8 cellular contexts compared by ENCODE assay signal in the genomic region with DNA sequence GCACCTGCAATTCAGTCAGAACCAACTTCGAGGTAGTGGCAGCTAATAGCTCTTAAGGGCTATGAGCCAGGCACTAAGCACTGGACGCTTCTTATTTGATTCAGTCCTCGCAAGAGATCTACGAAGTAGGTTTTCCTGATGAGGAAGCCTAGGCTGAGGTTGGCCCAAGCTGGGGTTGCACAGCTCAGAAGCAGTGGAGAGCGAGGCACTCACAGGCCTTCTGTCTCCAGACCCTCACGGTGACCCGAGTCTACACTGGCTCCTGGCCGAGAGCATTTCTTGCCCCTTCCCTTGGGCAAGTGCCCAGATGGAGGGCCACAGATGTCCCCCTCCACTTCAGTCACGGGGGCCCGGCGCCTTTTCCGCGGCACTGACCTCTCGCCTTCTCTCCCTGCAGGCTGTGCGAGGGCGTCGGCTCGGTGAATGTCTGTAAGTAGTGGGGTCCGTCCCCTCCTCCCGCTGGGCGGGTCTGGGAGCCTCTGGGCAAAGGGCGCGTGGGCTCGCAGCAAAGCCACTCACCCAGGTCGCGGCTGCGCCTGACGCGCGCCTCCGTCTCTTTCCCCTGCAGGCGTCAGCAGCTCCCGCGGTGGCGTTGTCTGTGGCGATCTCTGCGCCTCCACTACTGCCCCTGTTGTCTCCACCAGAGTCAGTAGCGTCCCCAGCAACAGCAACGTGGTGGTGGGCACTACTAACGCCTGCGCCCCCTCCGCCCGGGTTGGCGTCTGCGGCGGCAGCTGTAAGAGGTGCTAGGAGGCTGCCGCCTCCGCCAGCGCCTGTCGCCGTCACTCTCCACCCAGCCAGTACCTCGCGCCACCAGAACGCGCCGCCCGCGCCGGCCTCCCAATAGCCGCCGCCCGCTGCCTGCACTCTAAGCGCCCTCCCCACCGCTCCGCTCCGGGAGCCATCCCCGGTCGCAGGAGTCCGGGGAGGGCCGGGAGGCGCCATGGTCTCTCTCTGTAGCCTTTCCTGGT. TPM values are rescaled to one million over a fixed set of nuclear protein-coding genes. Genes with fewer than 3 reads are reported as not detected.
DNase-seq lines count a peak whose midpoint lies in the region; ATAC-seq and TF ChIP-seq lines count a peak whose summit lies in the region.

No MANE protein-coding gene starts in this region.

- H3K36me3 ChIP-seq in esophagus muscularis mucosa (no peaks in the 10 kb centered on the region), mucosa of descending colon (ENCODE audit: low read depth) (no peaks in the 10 kb centered on the region), stomach smooth muscle (ENCODE audit: control insufficient read depth in 2 of 2, insufficient read depth in 2 of 2, low read length in 2 of 2) (no peaks in the 10 kb centered on the region)

- H3K4me3 ChIP-seq in LNCaP clone FGC (ENCODE audit: low read depth, low read length), result peak overlapping the region; percentile 23; the same call in 1 of the 2 replicates
- H3K4me3 ChIP-seq in esophagus muscularis mucosa, result peak overlapping the region; percentile 54 to 58 (median 58)
- no peak overlapping the region for H3K4me3 ChIP-seq in mucosa of descending colon
- H3K4me3 ChIP-seq in stomach smooth muscle (ENCODE audit: low read length in 2 of 2), result peak overlapping the region; percentile 61 to 76

- ATAC-seq in activated CD8-positive, alpha-beta T cell treated with anti-CD3 and anti-CD28 coated beads for 36 hours, result peak; percentile 88
- ATAC-seq in mucosa of descending colon, result peak; percentile 86
- no peak for ATAC-seq in GM18873 (IDR thresholded peaks at IDR 0.05; ENCODE audit: low FRiP score, unreplicated experiment)

- peaks cover 15% of the 10 kb centered on the region for H3K4me1 Mint-ChIP-seq in activated CD8-positive, alpha-beta T cell treated with anti-CD3 and anti-CD28 coated beads for 36 hours (ENCODE audit: low read depth)

- peak overlapping the region; percentile 22 for H3K4me3 Mint-ChIP-seq in activated CD8-positive, alpha-beta T cell treated with anti-CD3 and anti-CD28 coated beads for 36 hours

- CTCF ChIA-PET in activated CD8-positive, alpha-beta T cell treated with anti-CD3 and anti-CD28 coated beads for 36 hours (lab: Charles Lee), result interaction anchor here (0.7 to 4.6 kb wide), 9 partner anchors 7 to 187 kb away, joined by 3 to 28 read pairs (median 6); no protein-coding TSS in a partner anchor

- H3K27me3 ChIP-seq in esophagus muscularis mucosa (peaks cover 0 to 9% (median 0%) of the 10 kb centered on the region in 4 donors), stomach smooth muscle (ENCODE audit: control insufficient read depth in 1 of 2, insufficient read depth in 2 of 2, low read length in 2 of 2) (peaks cover 0 to 18% of the 10 kb centered on the region in 2 donors)

- H3K36me3 Mint-ChIP-seq in activated CD8-positive, alpha-beta T cell treated with anti-CD3 and anti-CD28 coated beads for 36 hours (ENCODE audit: low read depth), result no peaks in the 10 kb centered on the region

- DNase-seq in CD1c-positive myeloid dendritic cell (ENCODE audit: extremely low spot score) (peak; percentile 49), LNCaP clone FGC (ENCODE audit: low read depth) (no peak), esophagus muscularis mucosa (ENCODE audit: extremely low spot score) (no peak), mucosa of descending colon (peak in 2 of 3 donors; percentile 47 to 63), GM10266 (ENCODE audit: extremely low spot score) (no peak)
- DNase-seq in activated CD8-positive, alpha-beta T cell treated with anti-CD3 and anti-CD28 coated beads for 36 hours, result peak; percentile 67

- H3K9me3 Mint-ChIP-seq in activated CD8-positive, alpha-beta T cell treated with anti-CD3 and anti-CD28 coated beads for 36 hours, result no peaks in the 10 kb centered on the region

- peaks cover 54% of the 10 kb centered on the region for H3K27me3 Mint-ChIP-seq in activated CD8-positive, alpha-beta T cell treated with anti-CD3 and anti-CD28 coated beads for 36 hours

- POLR2A ChIA-PET in activated CD8-positive, alpha-beta T cell treated with anti-CD3 and anti-CD28 coated beads for 36 hours (lab: Charles Lee), result no interaction called here

- 14% methylated on average over 20 of the region's 71 CpGs for WGBS in esophagus muscularis mucosa

- no peaks in the 10 kb centered on the region for H3K9me3 ChIP-seq in esophagus muscularis mucosa
- no peaks in the 10 kb centered on the region for H3K9me3 ChIP-seq in mucosa of descending colon
- H3K9me3 ChIP-seq in stomach smooth muscle (ENCODE audit: control insufficient read depth in 2 of 2, low read length in 2 of 2), result no peaks in the 10 kb centered on the region

- no peak for TF ChIP-seq EP300 in esophagus muscularis mucosa (IDR thresholded peaks at IDR 0.05)

- TF ChIP-seq POLR2A in esophagus muscularis mucosa (IDR thresholded peaks at IDR 0.05; ENCODE audit: low read depth), result no peak

- H3K27ac ChIP-seq in esophagus muscularis mucosa (replicated peaks in 1 of 4) (peak overlapping the region; percentile 21 to 78 (median 62)), stomach smooth muscle (ENCODE audit: low read length) (peak overlapping the region; percentile 41)

- intact Hi-C loops in activated CD8-positive, alpha-beta T cell treated with anti-CD3 and anti-CD28 coated beads for 36 hours (cut with micrococcal nuclease), result no loop called here
- intact Hi-C loops in esophagus muscularis mucosa (cut with DNase I), result no loop called here
- intact Hi-C loops in mucosa of descending colon (cut with DNase I, micrococcal nuclease), result no loop called here

- H3K27ac Mint-ChIP-seq in activated CD8-positive, alpha-beta T cell treated with anti-CD3 and anti-CD28 coated beads for 36 hours, result no peak overlapping the region

- H3K4me1 ChIP-seq in esophagus muscularis mucosa (peaks cover 7 to 29% (median 19%) of the 10 kb centered on the region in 4 donors), mucosa of descending colon (ENCODE audit: low read depth) (peaks cover 8% of the 10 kb centered on the region), stomach smooth muscle (ENCODE audit: control insufficient read depth, insufficient read depth, low read length) (peaks cover 23% of the 10 kb centered on the region)

- peak overlapping the region; percentile 7 to 58 for H3K9ac ChIP-seq in stomach smooth muscle (ENCODE audit: low read length in 2 of 2)

- TF ChIP-seq CTCF in LNCaP clone FGC (IDR thresholded peaks at IDR 0.05; ENCODE audit: control insufficient read depth, extremely low read depth, insufficient read depth), result no peak
- peak; percentile 25 for TF ChIP-seq CTCF in activated CD8-positive, alpha-beta T cell treated with anti-CD3 and anti-CD28 coated beads for 36 hours (IDR thresholded peaks at IDR 0.05)
- TF ChIP-seq CTCF in esophagus muscularis mucosa (IDR thresholded peaks at IDR 0.05), result peak in 2 of 3 experiments; percentile 17 to 55
- TF ChIP-seq CTCF in mucosa of descending colon (IDR thresholded peaks at IDR 0.05), result no peak
- no peak for TF ChIP-seq CTCF in GM10266 (IDR thresholded peaks at IDR 0.05; ENCODE audit: control insufficient read depth, insufficient read depth, low read depth, missing control alignments)

RNA-seq across cellular contexts. Expression of a gene that starts 13.1 kb away (rescaled TPM):
- total RNA-seq in activated CD8-positive, alpha-beta T cell treated with anti-CD3 and anti-CD28 coated beads for 36 hours, result not detected
- total RNA-seq in esophagus muscularis mucosa, result not detected
- not detected for total RNA-seq in mucosa of descending colon

RNA-seq across cellular contexts. Expression of a gene that starts 16.8 kb away (rescaled TPM):
- total RNA-seq in activated CD8-positive, alpha-beta T cell treated with anti-CD3 and anti-CD28 coated beads for 36 hours, result not detected
- total RNA-seq in esophagus muscularis mucosa (under 1 TPM in 2 of 4 donors, not detected in 2; 0.19 to 0.42 TPM), mucosa of descending colon (not detected)

RNA-seq across cellular contexts. Expression of a gene that starts 33.7 kb away (rescaled TPM):
- total RNA-seq in activated CD8-positive, alpha-beta T cell treated with anti-CD3 and anti-CD28 coated beads for 36 hours, result not detected
- total RNA-seq in esophagus muscularis mucosa (under 1 TPM in 2 of 4 donors, not detected in 2; 0.29 to 0.33 TPM), mucosa of descending colon (under 1 TPM in 2 of 3 donors, not detected in 1; 0.35 to 0.58 TPM)

RNA-seq across cellular contexts. Expression of a gene that starts 59.2 kb away (rescaled TPM):
- total RNA-seq in activated CD8-positive, alpha-beta T cell treated with anti-CD3 and anti-CD28 coated beads for 36 hours, result not detected
- total RNA-seq in esophagus muscularis mucosa (not detected), mucosa of descending colon (not detected)

Comparison
In these comparisons a context has a peak if more than half of its experiments do, and no peak if none do; other contexts are left out.
1. DNase-seq: peak in CD1c-positive myeloid dendritic cell (single experiment), activated CD8-positive, alpha-beta T cell treated with anti-CD3 and anti-CD28 coated beads for 36 hours (single experiment) and mucosa of descending colon (2 of 3); none in LNCaP clone FGC (single experiment), esophagus muscularis mucosa (single experiment) and GM10266 (single experiment).
2. CTCF ChIP-seq: peak in activated CD8-positive, alpha-beta T cell treated with anti-CD3 and anti-CD28 coated beads for 36 hours (single experiment) and esophagus muscularis mucosa (2 of 3); none in LNCaP clone FGC (single experiment), mucosa of descending colon (single experiment) and GM10266 (single experiment).